ENCODE assay signal across 8 cellular contexts in the genomic region with DNA sequence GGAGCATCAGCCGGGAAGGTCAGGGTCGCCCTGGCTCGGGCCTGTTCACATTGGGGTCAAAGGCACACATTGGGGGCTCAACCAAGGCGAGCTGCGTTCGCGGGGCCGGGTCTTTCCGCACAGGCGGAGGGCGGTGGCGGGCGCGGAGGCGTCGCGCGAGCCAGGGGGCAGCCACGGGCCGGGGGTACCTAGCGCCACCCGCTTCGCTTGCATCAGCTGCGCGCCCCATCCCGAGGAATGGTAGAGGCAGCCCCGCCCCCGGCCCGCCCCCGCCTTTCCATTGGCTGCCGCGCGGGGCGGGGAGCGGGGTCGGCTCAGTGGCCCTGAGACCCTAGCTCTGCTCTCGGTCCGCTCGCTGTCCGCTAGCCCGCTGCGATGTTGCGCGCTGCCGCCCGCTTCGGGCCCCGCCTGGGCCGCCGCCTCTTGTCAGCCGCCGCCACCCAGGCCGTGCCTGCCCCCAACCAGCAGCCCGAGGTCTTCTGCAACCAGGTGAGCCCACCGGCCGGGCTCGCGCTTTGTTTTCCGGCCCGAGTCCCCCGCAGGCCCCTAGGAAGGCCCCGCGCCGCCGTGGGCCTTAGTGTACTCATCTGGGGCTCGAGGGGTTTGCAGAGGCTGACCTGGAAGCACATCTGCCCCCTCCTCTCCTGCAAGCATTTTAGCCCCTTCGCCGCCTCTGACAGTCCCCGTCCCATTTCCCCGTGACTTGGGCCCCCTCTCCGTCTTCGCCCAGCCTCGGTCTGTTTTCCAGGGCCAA. TPM values are rescaled to one million over a fixed set of nuclear protein-coding genes. Genes with fewer than 3 reads are reported as not detected.
DNase-seq lines count a peak whose midpoint lies in the region; ATAC-seq, FAIRE-seq and TF ChIP-seq lines count a peak whose summit lies in the region.

TSS of gene ALDH2 (plus strand) at position 326 of the 754 bp plus-strand sequence. CDS start at position 376, 50 bp downstream.

- TF ChIP-seq EP300 in GM12878 (IDR thresholded peaks at IDR 0.05; ENCODE audit: borderline replicate concordance in 1 of 2, control insufficient read depth in 1 of 2, low read depth in 2 of 2, low read length in 2 of 2), result no peak

- DNase-seq in GDM1 (lab: John Stamatoyannopoulos, UW), result peak; percentile 43
- peak; percentile 20 for DNase-seq in SHP77 treated with DMSO at 0.1 percent for 48 hours (lab: John Stamatoyannopoulos, UW)
- DNase-seq in GM12878 (ENCODE audit: low read depth, low spot score), result no peak
- peak; percentile 57 to 68 for DNase-seq in hippocampal formation (lab: John Stamatoyannopoulos, UW)
- DNase-seq in putamen (ENCODE audit: low spot score), result peak; percentile 80
- DNase-seq in H54 (ENCODE audit: insufficient read length, low spot score), result no peak
- no peak for DNase-seq in GOT3 (lab: John Stamatoyannopoulos, UW)

- H3K36me3 ChIP-seq in GM12878 (ENCODE audit: control insufficient read depth in 2 of 2, insufficient read depth in 2 of 2, low read length in 1 of 2), result no peaks in the 10 kb centered on the region

- TF ChIP-seq POLR2A in GM12878 (IDR thresholded peaks at IDR 0.05; ENCODE audit: low read depth, low read length), result peak; percentile 66
- no peak for TF ChIP-seq POLR2A in H54 (IDR thresholded peaks at IDR 0.05; ENCODE audit: low read depth, low read length)

- H2AFZ ChIP-seq in GM12878 (ENCODE audit: control insufficient read depth, low read depth, low read length), result peak within 1 kb of the TSS; percentile 64

- H4K20me1 ChIP-seq in GM12878 (ENCODE audit: control insufficient read depth, insufficient read depth), result no peaks in the 10 kb centered on the region

- no peaks in the 10 kb centered on the region; the same call in 1 of the 2 replicates for H3K79me2 ChIP-seq in GM12878 (ENCODE audit: control insufficient read depth, insufficient read depth, low read length)

- no peaks in the 10 kb centered on the region; the same call in 1 of the 3 replicates for H3K9me3 ChIP-seq in GM12878 (replicated peaks; ENCODE audit: control insufficient read depth, insufficient read depth, low read length)

- peak within 1 kb of the TSS; percentile 59; the same call in 1 of the 2 replicates for H3K4me3 ChIP-seq in GM12878

- CTCF ChIA-PET in GM12878 (lab: Yijun Ruan, JAX), result interaction anchor here (2.2 kb wide), 1 partner anchor 46 kb away, joined by 9 read pairs; no protein-coding TSS in a partner anchor

- SMC1A ChIA-PET in GM12878 (lab: Charles Lee; ENCODE audit: uncharacterized antibody, unreplicated experiment), result interaction anchor here (0.6 to 1.8 kb wide), 4 partner anchors 8 to 332 kb away, joined by 3 to 5 read pairs (median 5); no protein-coding TSS in a partner anchor

- 2% methylated on average over 60 of the region's 73 CpGs for WGBS in GM12878 (ENCODE audit: insufficient coverage, insufficient replicate concordance, low lambda C conversion rate, missing lambda C conversion rate)

- ATAC-seq in HG02870 (IDR thresholded peaks at IDR 0.05; ENCODE audit: unreplicated experiment) (peak; percentile 37), GM12878 (peak; percentile 61)

- intact Hi-C loops in GM12878 (cut with micrococcal nuclease; ENCODE audit: unreplicated experiment), result loop anchor here (1.0 kb wide), 1 partner anchor 8 kb away; no protein-coding TSS in a partner anchor

- no peak; a peak in 1 of 6 replicates for TF ChIP-seq CTCF in GM12878 (IDR thresholded peaks at IDR 0.05 in 2 of 3, conservative IDR thresholded peaks at IDR 0.05 in 1 of 3; ENCODE audit: control insufficient read depth in 2 of 3, extremely low read depth in 1 of 3, insufficient read depth in 1 of 3, low read depth in 3 of 3, low read length in 3 of 3)

- H3K4me1 ChIP-seq in GM12878 (ENCODE audit: control insufficient read depth, insufficient read depth, low read length), result peaks cover 46% of the 10 kb centered on the region

- H3K27ac ChIP-seq in GM12878 (ENCODE audit: control insufficient read depth, insufficient read depth), result peak within 1 kb of the TSS; percentile 65

- H3K9ac ChIP-seq in GM12878 (ENCODE audit: control insufficient read depth, insufficient read depth, low read length), result peak within 1 kb of the TSS; percentile 63

- no peaks in the 10 kb centered on the region for H3K27me3 ChIP-seq in GM12878 (replicated peaks in 1 of 2; ENCODE audit: control insufficient read depth in 2 of 2, insufficient read depth in 2 of 2, low read length in 1 of 2)

- no peak for TF ChIP-seq RAD21 in GM12878 (IDR thresholded peaks at IDR 0.05; ENCODE audit: insufficient read depth, low read depth, low read length)

- POLR2A ChIA-PET in GM12878 (lab: Charles Lee), result interaction anchor here (1.0 kb wide), 1 partner anchor 9 kb away, joined by 3 read pairs; no protein-coding TSS in a partner anchor

- RAD21 ChIA-PET in GM12878 (lab: Charles Lee; ENCODE audit: unreplicated experiment), result no interaction called here

- peak within 1 kb of the TSS; percentile 100 for H3K4me2 ChIP-seq in GM12878 (ENCODE audit: control insufficient read depth, insufficient read depth)

- in situ Hi-C loops in GM12878 (cut with MboI), result no loop called here

- no peak for FAIRE-seq in GM12878 (lab: Jason Lieb, UNC)
- no peak for FAIRE-seq in H54 (lab: Jason Lieb, UNC)

- no TSS peak for BruUV-seq in GM12878 (replicated peaks; lab: Mats Ljungman, UMichigan)

TF ChIP-seq in GM12878, 131 proteins besides CTCF, POLR2A, EP300 and RAD21 (continues in another document):
- TF ChIP-seq ELK1 (IDR thresholded peaks at IDR 0.05; ENCODE audit: low read depth, low read length), result no peak
- no peak for TF ChIP-seq EED (IDR thresholded peaks at IDR 0.05; ENCODE audit: low read depth)
- no peak for TF ChIP-seq SPI1 (IDR thresholded peaks at IDR 0.05; ENCODE audit: borderline replicate concordance, insufficient read depth, low read depth, low read length)
- TF ChIP-seq ZNF622 (IDR thresholded peaks at IDR 0.05), result no peak
- TF ChIP-seq NR2C1 (IDR thresholded peaks at IDR 0.05), result no peak
- no peak for TF ChIP-seq ETV6 (conservative IDR thresholded peaks at IDR 0.05 in 1 of 2, IDR thresholded peaks at IDR 0.05 in 1 of 2; ENCODE audit: borderline replicate concordance in 1 of 2, low read depth in 1 of 2)
- peak in 1 of 2 experiments; percentile 63; a peak in 2 of 3 replicates for TF ChIP-seq EGR1 (IDR thresholded peaks at IDR 0.05; ENCODE audit: borderline replicate concordance in 1 of 2, low read depth in 2 of 2, low read length in 2 of 2)
- TF ChIP-seq TCF3 (IDR thresholded peaks at IDR 0.05; ENCODE audit: borderline replicate concordance, insufficient read depth, low read depth, low read length), result no peak
- TF ChIP-seq GATAD2B (conservative IDR thresholded peaks at IDR 0.05; ENCODE audit: low read depth), result peak; percentile 50; the same call in 1 of the 2 replicates
- TF ChIP-seq IRF3 (IDR thresholded peaks at IDR 0.05), result no peak

RNA-seq across cellular contexts. Expression of gene ALDH2, which starts in this region (rescaled TPM):
- total RNA-seq in GM12878 (2013; cell fraction: nucleolus; rRNA removed), result 1.4 and 2.4 TPM in 2 replicates
- total RNA-seq in GM12878 (2014; rRNA removed) (11.9 and 12.2 TPM in 2 replicates), GM12878 (2014; rRNA removed; fragmentation: Illumina TruSeq; extraction: Trizol) (4.5 and 4.8 TPM in 2 replicates), GM12878 (2021) (15.2 and 16.6 TPM in 2 replicates)
- 4.5 TPM for polyA plus RNA-seq in GM12878 (2011; ENCODE audit: low read depth)
- polyA plus RNA-seq in GM12878 (2011; rRNA removed) (1.4 TPM in 2 replicates), GM12878 (2014; fragmentation: Illumina TruSeq; extraction: Trizol) (5.9 and 7.7 TPM in 2 replicates), GM12878 (2014; fragmentation: Nextera tagmentation; extraction: Ambion mirVana) (1 to 10 TPM; 1.8 to 4.9 TPM), GM12878 (2014; rRNA removed) (16.2 and 16.4 TPM in 2 replicates), GM12878 (2016; fragmentation: Nextera tagmentation; extraction: Ambion mirVana) (10 to 100 TPM in 1 of 2 experiments, 1 to 10 TPM in 1; 9.7 to 12.4 TPM)
- polyA plus RNA-seq in GM12878 (2011; cell fraction: cytosol; rRNA removed), result 1.1 and 1.7 TPM in 2 replicates
- polyA plus RNA-seq in GM12878 (2011; cell fraction: nucleus; rRNA removed), result 3.8 and 5.1 TPM in 2 replicates
- 10.4 and 17.1 TPM in 2 replicates for polyA plus RNA-seq in GM12878 (2012)
- 0.22 and 1.1 TPM in 2 replicates for polyA minus RNA-seq in GM12878 (2011; rRNA and poly(A)+ RNA removed)
- not detected in 2 replicates for polyA minus RNA-seq in GM12878 (2011; cell fraction: cytosol; rRNA and poly(A)+ RNA removed)
- polyA minus RNA-seq in GM12878 (2011; cell fraction: nucleus; rRNA and poly(A)+ RNA removed), result 0.48 and 1.1 TPM in 2 replicates

Comparison
In these comparisons a context has a peak if more than half of its experiments do, and no peak if none do; other contexts are left out.
1. DNase-seq: peak in GDM1 (single experiment), SHP77 treated with DMSO at 0.1 percent for 48 hours (single experiment), hippocampal formation (2 of 2) and putamen (single experiment); none in GM12878 (single experiment), H54 (single experiment) and GOT3 (single experiment).